In genomic region chr15:90901799-90902655, GRCh38 we compare ENCODE assay signal across 8 cellular contexts. TPM values are rescaled to one million over a fixed set of nuclear protein-coding genes. Genes with fewer than 3 reads are reported as not detected.
DNase-seq lines count a peak whose midpoint lies in the region; ATAC-seq and TF ChIP-seq lines count a peak whose summit lies in the region.

No MANE protein-coding gene starts in this region.

- peak overlapping the region; percentile 91 for H3K27ac Mint-ChIP-seq in activated CD8-positive, alpha-beta memory T cell treated with anti-CD3 and anti-CD28 coated beads, Interleukin-2, amount 10 ng/mL, durations not matched to agents 7 days and 5 days
- peak overlapping the region; percentile 69 for H3K27ac Mint-ChIP-seq in endodermal cell

- ATAC-seq in GM19372 (IDR thresholded peaks at IDR 0.05; ENCODE audit: low read depth, unreplicated experiment) (peak; percentile 59), HG03520 (IDR thresholded peaks at IDR 0.05; ENCODE audit: unreplicated experiment) (peak; percentile 58)
- ATAC-seq in activated CD8-positive, alpha-beta memory T cell treated with anti-CD3 and anti-CD28 coated beads, Interleukin-2, amount 10 ng/mL, durations not matched to agents 7 days and 5 days = peak; percentile 81

- peak overlapping the region; percentile 78 for H3K9ac ChIP-seq in endodermal cell (ENCODE audit: extremely low read depth, low read length, poor library complexity, severe bottlenecking)

- H3K4me1 ChIP-seq in endodermal cell (ENCODE audit: control insufficient read depth, insufficient read depth, low read length) = peaks cover 7% of the 10 kb centered on the region

- WGBS in endodermal cell (ENCODE audit: insufficient coverage in 1 of 2, insufficient read length in 1 of 2), 2 experiments = 9 to 11% methylated on average over 21 to 45 of the region's 45 CpGs

- H3K27ac ChIP-seq in endodermal cell (ENCODE audit: low read depth, low read length) = peak overlapping the region; percentile 8

- peaks cover 20% of the 10 kb centered on the region for H3K36me3 ChIP-seq in endodermal cell (ENCODE audit: control insufficient read depth, insufficient read depth, low read length)

- no peaks in the 10 kb centered on the region for H3K27me3 ChIP-seq in endodermal cell (ENCODE audit: control insufficient read depth, insufficient read depth, low read length, poor library complexity, severe bottlenecking)

- peaks cover 39% of the 10 kb centered on the region for H3K4me1 Mint-ChIP-seq in activated CD8-positive, alpha-beta memory T cell treated with anti-CD3 and anti-CD28 coated beads, Interleukin-2, amount 10 ng/mL, durations not matched to agents 7 days and 5 days
- H3K4me1 Mint-ChIP-seq in endodermal cell = peaks cover 15% of the 10 kb centered on the region

- H3K9me3 ChIP-seq in endodermal cell (ENCODE audit: control insufficient read depth, low read length) = no peaks in the 10 kb centered on the region

- CTCF ChIA-PET in activated CD8-positive, alpha-beta memory T cell treated with anti-CD3 and anti-CD28 coated beads, Interleukin-2, amount 10 ng/mL, durations not matched to agents 7 days and 5 days (lab: Charles Lee) = interaction anchor here (0.6 to 9.5 kb wide), 26 partner anchors 9 to 1657 kb away, joined by 3 to 181 read pairs (median 3); partner anchors contain the start of genes BLM, HDDC3 and UNC45A

- H3K4me3 ChIP-seq in endodermal cell (ENCODE audit: low read length) = peak overlapping the region; percentile 90

- H3K27me3 Mint-ChIP-seq in activated CD8-positive, alpha-beta memory T cell treated with anti-CD3 and anti-CD28 coated beads, Interleukin-2, amount 10 ng/mL, durations not matched to agents 7 days and 5 days = no peaks in the 10 kb centered on the region
- peaks cover 2% of the 10 kb centered on the region for H3K27me3 Mint-ChIP-seq in endodermal cell (ENCODE audit: insufficient read depth)

- DNase-seq in CMK (ENCODE audit: low read depth) (peak; percentile 96), NCI-H82 (lab: John Stamatoyannopoulos, UW) (peak; percentile 85), endodermal cell (peak; percentile 91), midbrain (lab: John Stamatoyannopoulos, UW) (peak; percentile 80)
- peak; percentile 85 for DNase-seq in activated CD8-positive, alpha-beta memory T cell treated with anti-CD3 and anti-CD28 coated beads, Interleukin-2, amount 10 ng/mL, durations not matched to agents 7 days and 5 days
- peak; percentile 65 to 67 for DNase-seq in stimulated activated CD8-positive, alpha-beta memory T cell treated with anti-CD3 and anti-CD28 coated beads, Interleukin-15, amount 100 ng/mL, for 48 hours (ENCODE audit: low read depth in 2 of 2)

- peak; percentile 82 for TF ChIP-seq CTCF in endodermal cell (conservative IDR thresholded peaks at IDR 0.05)

- peak overlapping the region; percentile 87 for H3K4me3 Mint-ChIP-seq in activated CD8-positive, alpha-beta memory T cell treated with anti-CD3 and anti-CD28 coated beads, Interleukin-2, amount 10 ng/mL, durations not matched to agents 7 days and 5 days
- H3K4me3 Mint-ChIP-seq in endodermal cell = peak overlapping the region; percentile 68

- no peaks in the 10 kb centered on the region for H3K9me3 Mint-ChIP-seq in activated CD8-positive, alpha-beta memory T cell treated with anti-CD3 and anti-CD28 coated beads, Interleukin-2, amount 10 ng/mL, durations not matched to agents 7 days and 5 days (ENCODE audit: low read depth)
- H3K9me3 Mint-ChIP-seq in endodermal cell = no peaks in the 10 kb centered on the region

- peaks cover 25% of the 10 kb centered on the region for H3K36me3 Mint-ChIP-seq in activated CD8-positive, alpha-beta memory T cell treated with anti-CD3 and anti-CD28 coated beads, Interleukin-2, amount 10 ng/mL, durations not matched to agents 7 days and 5 days
- H3K36me3 Mint-ChIP-seq in endodermal cell (ENCODE audit: low read depth) = peaks cover 19% of the 10 kb centered on the region

RNA-seq across cellular contexts. Expression of gene MAN2A2, which starts 1.1 kb away (rescaled TPM):
- total RNA-seq in activated CD8-positive, alpha-beta memory T cell treated with anti-CD3 and anti-CD28 coated beads, Interleukin-2, amount 10 ng/mL, durations not matched to agents 7 days and 5 days = 100 to 1,000 TPM; 174 to 183 TPM
- total RNA-seq in endodermal cell = 10 to 100 TPM; 41.0 to 62.9 TPM
- 43.7 TPM for polyA plus RNA-seq in endodermal cell (2013, experiment 1 of 2)
- 41.1 TPM for polyA plus RNA-seq in endodermal cell (2013, experiment 2 of 2)

RNA-seq across cellular contexts. Expression of gene FES, which starts 17.7 kb away (rescaled TPM):
- 10 to 100 TPM; 55.7 to 61.2 TPM for total RNA-seq in activated CD8-positive, alpha-beta memory T cell treated with anti-CD3 and anti-CD28 coated beads, Interleukin-2, amount 10 ng/mL, durations not matched to agents 7 days and 5 days
- 10 to 100 TPM; 25.9 to 29.9 TPM for total RNA-seq in endodermal cell
- 6.0 TPM for polyA plus RNA-seq in endodermal cell (2013, experiment 1 of 2)
- polyA plus RNA-seq in endodermal cell (2013, experiment 2 of 2) = 4.3 TPM

RNA-seq across cellular contexts. Expression of gene HDDC3, which starts 30.3 kb away (rescaled TPM):
- total RNA-seq in activated CD8-positive, alpha-beta memory T cell treated with anti-CD3 and anti-CD28 coated beads, Interleukin-2, amount 10 ng/mL, durations not matched to agents 7 days and 5 days = 10 to 100 TPM; 33.2 to 39.3 TPM
- 10 to 100 TPM; 15.3 to 21.5 TPM for total RNA-seq in endodermal cell
- 18.1 TPM for polyA plus RNA-seq in endodermal cell (2013, experiment 1 of 2)
- 14.4 TPM for polyA plus RNA-seq in endodermal cell (2013, experiment 2 of 2)

RNA-seq across cellular contexts. Expression of gene UNC45A, which starts 33.1 kb away (rescaled TPM):
- 10 to 100 TPM; 76.3 to 84.4 TPM for total RNA-seq in activated CD8-positive, alpha-beta memory T cell treated with anti-CD3 and anti-CD28 coated beads, Interleukin-2, amount 10 ng/mL, durations not matched to agents 7 days and 5 days
- 10 to 100 TPM; 92.5 to 96.6 TPM for total RNA-seq in endodermal cell
- polyA plus RNA-seq in endodermal cell (2013, experiment 1 of 2) = 54.1 TPM
- 47.9 TPM for polyA plus RNA-seq in endodermal cell (2013, experiment 2 of 2)

RNA-seq across cellular contexts. Expression of gene FURIN, which starts 33.6 kb away (rescaled TPM):
- 100 to 1,000 TPM; 487 to 625 TPM for total RNA-seq in activated CD8-positive, alpha-beta memory T cell treated with anti-CD3 and anti-CD28 coated beads, Interleukin-2, amount 10 ng/mL, durations not matched to agents 7 days and 5 days
- 100 to 1,000 TPM in 1 of 2 donors, 10 to 100 TPM in 1; 96.3 to 108 TPM for total RNA-seq in endodermal cell
- 25.2 TPM for polyA plus RNA-seq in endodermal cell (2013, experiment 1 of 2)
- polyA plus RNA-seq in endodermal cell (2013, experiment 2 of 2) = 29.1 TPM

Comparison
In these comparisons a context has a peak if more than half of its experiments do, and no peak if none do; other contexts are left out.
1. Peak in every context shown above with its lines: DNase-seq, ATAC-seq, H3K4me3 ChIP-seq and H3K27ac ChIP-seq.